28 cellular contexts compared by ENCODE assay signal in genomic region chr6:97064578-97064977, GRCh38.
DNase-seq lines count a peak whose midpoint lies in the region; ATAC-seq and TF ChIP-seq lines count a peak whose summit lies in the region.
"Had no signal": no experiment of that assay in that cellular context is flagged by ENCODE, and none has a peak within 500 bp of the region (broad histone marks: within the 10 kb centered on the region; RNA-seq: fewer than 3 reads in every experiment).

No MANE protein-coding gene starts in this region.

- H3K4me1 Mint-ChIP-seq in stimulated activated naive CD8-positive, alpha-beta T cell treated with anti-CD3 and anti-CD28 coated beads, Interleukin-15, amount 100 ng/mL, for 72 hours = peaks cover 14% of the 10 kb centered on the region
- H3K4me1 Mint-ChIP-seq: CD14-positive monocyte; CD8-positive, alpha-beta memory T cell had no signal

- peak overlapping the region; percentile 16 to 67 for H3K27ac Mint-ChIP-seq in stimulated activated naive CD8-positive, alpha-beta T cell treated with anti-CD3 and anti-CD28 coated beads, Interleukin-15, amount 100 ng/mL, for 72 hours
- H3K27ac Mint-ChIP-seq: CD14-positive monocyte; CD8-positive, alpha-beta memory T cell; HFFc6 had no signal

- H3K9me3 Mint-ChIP-seq in stimulated activated naive CD8-positive, alpha-beta T cell treated with anti-CD3 and anti-CD28 coated beads, Interleukin-15, amount 100 ng/mL, for 72 hours = no peaks in the 10 kb centered on the region
- H3K9me3 Mint-ChIP-seq: CD14-positive monocyte; CD8-positive, alpha-beta memory T cell; HFFc6 had no signal

- no peaks in the 10 kb centered on the region for H3K27me3 Mint-ChIP-seq in stimulated activated naive CD8-positive, alpha-beta T cell treated with anti-CD3 and anti-CD28 coated beads, Interleukin-15, amount 100 ng/mL, for 72 hours
- H3K27me3 Mint-ChIP-seq: CD8-positive, alpha-beta memory T cell had no signal

- H3K4me3 Mint-ChIP-seq in stimulated activated naive CD8-positive, alpha-beta T cell treated with anti-CD3 and anti-CD28 coated beads, Interleukin-15, amount 100 ng/mL, for 72 hours = no peak overlapping the region
- H3K4me3 Mint-ChIP-seq: CD14-positive monocyte; CD8-positive, alpha-beta memory T cell; HFFc6 had no signal

- H3K27ac ChIP-seq in coronary artery = no peak overlapping the region

- ATAC-seq in stimulated activated naive CD8-positive, alpha-beta T cell treated with anti-CD3 and anti-CD28 coated beads, Interleukin-15, amount 100 ng/mL, for 72 hours = no peak
- no peak for ATAC-seq in stimulated activated naive CD8-positive, alpha-beta T cell treated with anti-CD3 and anti-CD28 coated beads, Interleukin-15, Interleukin-2, amounts not matched to agents 100 U/mL and 50 U/mL, for 24 hours
- no peak for ATAC-seq in GM21515 (IDR thresholded peaks at IDR 0.05; ENCODE audit: unreplicated experiment)
- ATAC-seq: K562 had no signal

- H3K4me3 ChIP-seq in epithelial cell of esophagus (ENCODE audit: low read length) = no peak overlapping the region
- H3K4me3 ChIP-seq in coronary artery = no peak overlapping the region
- H3K4me3 ChIP-seq: HAP-1, K562 had no signal

- DNase-seq in stimulated activated naive CD8-positive, alpha-beta T cell treated with anti-CD3 and anti-CD28 coated beads, Interleukin-15, amount 100 ng/mL, for 72 hours = no peak
- DNase-seq in stimulated activated naive CD8-positive, alpha-beta T cell treated with anti-CD3 and anti-CD28 coated beads, Interleukin-15, Interleukin-2, amounts not matched to agents 100 U/mL and 50 U/mL, for 24 hours = no peak
- DNase-seq in epithelial cell of esophagus (ENCODE audit: low read depth) (peak; percentile 11), iPS-NIHi11 (ENCODE audit: low spot score) (peak; percentile 28), coronary artery (ENCODE audit: low spot score) (no peak), NCI-H345 treated with DMSO at 0.1 percent for 48 hours (lab: John Stamatoyannopoulos, UW; ENCODE audit: unreplicated experiment) (no peak)
- DNase-seq in activated CD4-positive, alpha-beta T cell treated with anti-CD3 and anti-CD28 coated beads, Interleukin-2, amount 50 U/mL, for 48 hours = no peak
- DNase-seq: 8988T; ACHN; BE2C; CD8-positive, alpha-beta memory T cell; DMS 273 treated with DMSO at 0.1 percent for 48 hours; DND-41; HFFc6; Kasumi-1; MV-4-11; NCI-H1105; NCI-H146; NCI-H1930; NCI-H2107; NCI-H446 treated with DMSO at 0.1 percent for 48 hours; NCI-H526 treated with DMSO at 0.1 percent for 48 hours; RPMI8226; SHP77 had no signal

- TF ChIP-seq CTCF in epithelial cell of esophagus (IDR thresholded peaks at IDR 0.05; ENCODE audit: insufficient read depth, low read depth, low read length, missing control alignments) (no peak), coronary artery (IDR thresholded peaks at IDR 0.05) (no peak)

Comparison
In these comparisons a context has a peak if more than half of its experiments do, and no peak if none do; other contexts are left out.
1. DNase-seq: peak in epithelial cell of esophagus (single experiment) and iPS-NIHi11 (single experiment); none in stimulated activated naive CD8-positive, alpha-beta T cell treated with anti-CD3 and anti-CD28 coated beads, Interleukin-15, amount 100 ng/mL, for 72 hours (0 of 2), stimulated activated naive CD8-positive, alpha-beta T cell treated with anti-CD3 and anti-CD28 coated beads, Interleukin-15, Interleukin-2, amounts not matched to agents 100 U/mL and 50 U/mL, for 24 hours (single experiment), coronary artery (single experiment), NCI-H345 treated with DMSO at 0.1 percent for 48 hours (single experiment) and activated CD4-positive, alpha-beta T cell treated with anti-CD3 and anti-CD28 coated beads, Interleukin-2, amount 50 U/mL, for 48 hours (0 of 2).